1 cellular context compared by ENCODE assay signal in the genomic region with DNA sequence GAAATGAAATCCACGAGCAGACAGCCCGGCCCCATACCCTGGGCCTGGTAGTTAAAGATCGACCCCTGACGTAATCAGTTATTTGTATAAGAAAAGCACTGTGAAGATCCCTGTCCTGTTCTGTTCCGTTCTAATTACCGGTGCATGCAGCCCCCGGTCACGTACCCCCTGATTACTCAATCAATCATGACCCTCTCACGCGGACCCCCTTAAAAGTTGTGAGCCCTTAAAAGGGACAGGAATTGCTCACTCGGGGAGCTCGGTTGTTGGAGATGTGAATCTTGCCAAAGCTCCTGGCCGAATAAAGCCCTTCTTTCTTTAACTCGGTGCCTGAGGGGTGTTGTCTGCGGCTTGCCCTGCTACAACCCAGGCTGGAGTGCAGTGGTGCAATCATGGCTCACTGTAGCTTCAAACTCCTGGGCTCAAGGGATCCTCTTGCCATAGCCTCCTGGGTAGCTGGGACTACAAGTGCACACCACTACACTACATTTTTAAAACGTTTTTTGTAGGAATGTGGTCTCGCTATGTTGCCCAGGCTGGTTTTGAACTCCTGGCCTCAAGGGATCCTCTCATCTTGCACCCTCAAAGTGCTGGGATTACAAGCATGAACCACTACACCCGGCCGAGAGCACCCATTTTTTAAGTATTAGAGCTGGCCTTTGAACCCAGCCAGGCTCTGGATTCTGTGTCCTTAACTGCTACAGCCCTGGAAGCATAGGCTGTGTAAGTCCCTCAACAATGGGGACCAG.
TF ChIP-seq lines count a peak whose summit lies in the region.
"Not testable (repeated sequence)": the region's sequence is repeated elsewhere in the genome, so short reads cannot be mapped to it uniquely, and the experiment has no call there.

No MANE protein-coding gene starts in this region.

TF ChIP-seq in HepG2, 621 proteins besides CTCF, POLR2A, EP300 and RAD21 (continued from another document):
- TF ChIP-seq PAXIP1 (CRISPR knock-in tag; conservative IDR thresholded peaks at IDR 0.05) = peak; percentile 88
- peak; percentile 45 for TF ChIP-seq TEAD3 (CRISPR knock-in tag; optimal IDR thresholded peaks at IDR 0.05; ENCODE audit: borderline replicate concordance)
- TF ChIP-seq, protein P1, sequence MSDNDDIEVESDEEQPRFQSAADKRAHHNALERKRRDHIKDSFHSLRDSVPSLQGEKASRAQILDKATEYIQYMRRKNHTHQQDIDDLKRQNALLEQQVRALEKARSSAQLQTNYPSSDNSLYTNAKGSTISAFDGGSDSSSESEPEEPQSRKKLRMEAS (IDR thresholded peaks at IDR 0.05) = 0 out of 2 replicates have a peak, but pooled peaks have one; percentile 28
- peak; percentile 99 for TF ChIP-seq MIXL1 (CRISPR knock-in tag; IDR thresholded peaks at IDR 0.05)
- TF ChIP-seq ZNF572 (CRISPR knock-in tag; IDR thresholded peaks at IDR 0.05) = 0 out of 2 replicates have a peak, but pooled peaks have one; percentile 39
- TF ChIP-seq PHF8 (CRISPR knock-in tag; IDR thresholded peaks at IDR 0.05) = 0 out of 2 replicates have a peak, but pooled peaks have one; percentile 23
- 0 out of 2 replicates have a peak, but pooled peaks have one; percentile 48 for TF ChIP-seq PPARG (CRISPR knock-in tag; conservative IDR thresholded peaks at IDR 0.05)
- TF ChIP-seq HES4 (CRISPR knock-in tag; IDR thresholded peaks at IDR 0.05; ENCODE audit: borderline replicate concordance) = 0 out of 2 replicates have a peak, but pooled peaks have one; percentile 50
- TF ChIP-seq, protein P2, sequence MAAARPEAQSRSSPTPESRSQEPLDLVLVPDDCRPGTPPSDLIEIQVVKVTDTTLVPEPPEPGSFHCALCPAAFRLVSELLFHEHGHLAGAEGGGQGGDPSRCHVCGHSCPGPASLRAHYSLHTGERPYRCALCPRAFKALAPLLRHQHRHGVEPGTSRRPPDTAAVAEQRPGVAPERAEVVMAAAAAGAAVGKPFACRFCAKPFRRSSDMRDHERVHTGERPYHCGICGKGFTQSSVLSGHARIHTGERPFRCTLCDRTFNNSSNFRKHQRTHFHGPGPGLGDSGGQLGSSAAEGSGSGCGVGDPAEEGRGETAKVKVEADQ (CRISPR knock-in tag; IDR thresholded peaks at IDR 0.05; ENCODE audit: borderline replicate concordance) = peak; percentile 64; the same call in 1 of the 2 replicates
- TF ChIP-seq TCF12, FOXP1 (IDR thresholded peaks at IDR 0.05): not testable (repeated sequence)
- TF ChIP-seq TCF12 (CRISPR knock-in tag; IDR thresholded peaks at IDR 0.05) = peak; percentile 91
- TF ChIP-seq ZNF317 (CRISPR knock-in tag; IDR thresholded peaks at IDR 0.05) = peak; percentile 35; the same call in 1 of the 2 replicates
- TF ChIP-seq HNF4A (CRISPR knock-in tag; IDR thresholded peaks at IDR 0.05) = peak; percentile 30; the same call in 1 of the 2 replicates
- peak; percentile 56 for TF ChIP-seq ZNF781 (CRISPR knock-in tag; IDR thresholded peaks at IDR 0.05; ENCODE audit: borderline replicate concordance, not compliant biosample characterization)
- peak; percentile 50; the same call in 1 of the 2 replicates for TF ChIP-seq TCF7 (IDR thresholded peaks at IDR 0.05; ENCODE audit: low read depth)
- 0 out of 2 replicates have a peak, but pooled peaks have one; percentile 50 for TF ChIP-seq ZNF333 (CRISPR knock-in tag; IDR thresholded peaks at IDR 0.05; ENCODE audit: borderline replicate concordance)
- peak; percentile 27; the same call in 1 of the 2 replicates for TF ChIP-seq KDM5B (CRISPR knock-in tag; IDR thresholded peaks at IDR 0.05; ENCODE audit: borderline replicate concordance)
- TF ChIP-seq JUNB (CRISPR knock-in tag; IDR thresholded peaks at IDR 0.05; ENCODE audit: borderline replicate concordance) = peak; percentile 23; the same call in 1 of the 2 replicates
- TF ChIP-seq, protein P3, sequence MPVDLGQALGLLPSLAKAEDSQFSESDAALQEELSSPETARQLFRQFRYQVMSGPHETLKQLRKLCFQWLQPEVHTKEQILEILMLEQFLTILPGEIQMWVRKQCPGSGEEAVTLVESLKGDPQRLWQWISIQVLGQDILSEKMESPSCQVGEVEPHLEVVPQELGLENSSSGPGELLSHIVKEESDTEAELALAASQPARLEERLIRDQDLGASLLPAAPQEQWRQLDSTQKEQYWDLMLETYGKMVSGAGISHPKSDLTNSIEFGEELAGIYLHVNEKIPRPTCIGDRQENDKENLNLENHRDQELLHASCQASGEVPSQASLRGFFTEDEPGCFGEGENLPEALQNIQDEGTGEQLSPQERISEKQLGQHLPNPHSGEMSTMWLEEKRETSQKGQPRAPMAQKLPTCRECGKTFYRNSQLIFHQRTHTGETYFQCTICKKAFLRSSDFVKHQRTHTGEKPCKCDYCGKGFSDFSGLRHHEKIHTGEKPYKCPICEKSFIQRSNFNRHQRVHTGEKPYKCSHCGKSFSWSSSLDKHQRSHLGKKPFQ (CRISPR knock-in tag; IDR thresholded peaks at IDR 0.05; ENCODE audit: insufficient replicate concordance) = peak; percentile 28
- 0 out of 2 replicates have a peak, but pooled peaks have one; percentile 58 for TF ChIP-seq TP53 (CRISPR knock-in tag; conservative IDR thresholded peaks at IDR 0.05)
- TF ChIP-seq FOXP1 (CRISPR knock-in tag; IDR thresholded peaks at IDR 0.05) = peak; percentile 57; the same call in 1 of the 2 replicates
- TF ChIP-seq ZGPAT (CRISPR knock-in tag; IDR thresholded peaks at IDR 0.05) = peak; percentile 74; the same call in 1 of the 2 replicates
- TF ChIP-seq ZNF607 (CRISPR knock-in tag; IDR thresholded peaks at IDR 0.05; ENCODE audit: borderline replicate concordance) = 0 out of 2 replicates have a peak, but pooled peaks have one; percentile 53
- TF ChIP-seq ZNF430 (CRISPR knock-in tag; IDR thresholded peaks at IDR 0.05) = peak; percentile 55; the same call in 1 of the 2 replicates
